ENCODE assay signal across 17 cellular contexts in the genomic region with DNA sequence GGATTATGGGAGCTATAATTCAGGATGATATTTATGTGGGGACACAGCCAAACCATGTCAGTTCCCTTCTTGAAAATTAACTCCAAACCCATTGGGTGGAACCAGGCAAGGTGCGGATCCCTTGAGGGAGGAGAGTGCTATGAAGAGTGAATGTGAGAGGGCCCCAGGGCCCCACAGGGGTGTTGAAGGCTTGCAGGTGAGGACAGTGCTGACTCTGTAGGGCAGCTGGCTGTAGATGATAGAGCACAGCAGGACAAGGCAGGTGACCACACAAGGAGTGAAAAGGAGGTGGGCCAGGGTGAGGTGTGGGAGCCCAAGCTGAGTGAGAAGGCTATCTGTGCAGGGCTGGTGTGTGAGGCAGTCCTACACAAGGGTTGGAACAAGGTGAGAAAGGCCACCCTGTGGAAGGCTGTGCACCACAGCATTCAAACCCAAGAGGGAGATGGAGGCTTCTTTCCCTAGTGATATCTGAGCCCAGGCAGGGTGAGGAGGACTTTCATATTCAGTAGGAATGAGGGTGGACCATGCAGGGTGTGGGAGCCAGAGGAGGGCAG.
DNase-seq lines count a peak whose midpoint lies in the region; ATAC-seq and TF ChIP-seq lines count a peak whose summit lies in the region.
"Had no signal": no experiment of that assay in that cellular context is flagged by ENCODE, and none has a peak within 500 bp of the region (broad histone marks: within the 10 kb centered on the region; RNA-seq: fewer than 3 reads in every experiment).

No MANE protein-coding gene starts in this region.

- no peaks in the 10 kb centered on the region for H3K36me3 Mint-ChIP-seq in activated naive CD8-positive, alpha-beta T cell treated with anti-CD3 and anti-CD28 coated beads, Interleukin-2, amount 50 U/mL, for 24 hours (ENCODE audit: low read depth)
- no peaks in the 10 kb centered on the region for H3K36me3 Mint-ChIP-seq in activated naive CD8-positive, alpha-beta T cell treated with anti-CD3 and anti-CD28 coated beads for 36 hours
- no peaks in the 10 kb centered on the region for H3K36me3 Mint-ChIP-seq in naive thymus-derived CD4-positive, alpha-beta T cell
- H3K36me3 Mint-ChIP-seq in activated CD4-positive, alpha-beta T cell treated with anti-CD3 and anti-CD28 coated beads, Interleukin-2, amount 10 ng/mL, durations not matched to agents 7 days and 5 days (ENCODE audit: low read depth), result no peaks in the 10 kb centered on the region
- H3K36me3 Mint-ChIP-seq: CD4-positive, alpha-beta memory T cell had no signal

- no peak for DNase-seq in activated naive CD8-positive, alpha-beta T cell treated with anti-CD3 and anti-CD28 coated beads, Interleukin-2, amount 50 U/mL, for 24 hours
- no peak for DNase-seq in activated naive CD8-positive, alpha-beta T cell treated with anti-CD3 and anti-CD28 coated beads for 36 hours
- DNase-seq in NCI-H146 treated with DMSO at 0.1 percent for 48 hours (lab: John Stamatoyannopoulos, UW; ENCODE audit: unreplicated experiment) (peak; percentile 87), upper lobe of left lung (no peak), RWPE1 (ENCODE audit: low spot score) (no peak)
- DNase-seq in naive thymus-derived CD4-positive, alpha-beta T cell, result no peak
- no peak for DNase-seq in activated CD4-positive, alpha-beta T cell treated with anti-CD3 and anti-CD28 coated beads, Interleukin-2, amount 10 ng/mL, durations not matched to agents 7 days and 5 days
- DNase-seq: AML-193; CD4-positive, alpha-beta memory T cell; DMS153; DMS79; GDM1 had no signal

- no peak overlapping the region for H3K27ac Mint-ChIP-seq in activated naive CD8-positive, alpha-beta T cell treated with anti-CD3 and anti-CD28 coated beads, Interleukin-2, amount 50 U/mL, for 24 hours
- H3K27ac Mint-ChIP-seq in activated naive CD8-positive, alpha-beta T cell treated with anti-CD3 and anti-CD28 coated beads for 36 hours, result no peak overlapping the region
- no peak overlapping the region for H3K27ac Mint-ChIP-seq in naive thymus-derived CD4-positive, alpha-beta T cell
- no peak overlapping the region for H3K27ac Mint-ChIP-seq in activated CD4-positive, alpha-beta T cell treated with anti-CD3 and anti-CD28 coated beads, Interleukin-2, amount 10 ng/mL, durations not matched to agents 7 days and 5 days
- H3K27ac Mint-ChIP-seq: CD4-positive, alpha-beta memory T cell had no signal

- H3K4me3 ChIP-seq in naive thymus-derived CD4-positive, alpha-beta T cell (ENCODE audit: low read length), result no peak overlapping the region
- no peak overlapping the region for H3K4me3 ChIP-seq in upper lobe of left lung
- H3K4me3 ChIP-seq: A549, HAP-1 had no signal

- no peaks in the 10 kb centered on the region for H3K9me3 Mint-ChIP-seq in activated naive CD8-positive, alpha-beta T cell treated with anti-CD3 and anti-CD28 coated beads, Interleukin-2, amount 50 U/mL, for 24 hours
- no peaks in the 10 kb centered on the region for H3K9me3 Mint-ChIP-seq in activated naive CD8-positive, alpha-beta T cell treated with anti-CD3 and anti-CD28 coated beads for 36 hours
- peaks cover 0 to 4% (median 0%) of the 10 kb centered on the region in 11 donors for H3K9me3 Mint-ChIP-seq in naive thymus-derived CD4-positive, alpha-beta T cell
- no peaks in the 10 kb centered on the region for H3K9me3 Mint-ChIP-seq in activated CD4-positive, alpha-beta T cell treated with anti-CD3 and anti-CD28 coated beads, Interleukin-2, amount 10 ng/mL, durations not matched to agents 7 days and 5 days
- H3K9me3 Mint-ChIP-seq: CD4-positive, alpha-beta memory T cell had no signal

- no peak for TF ChIP-seq POLR2A in upper lobe of left lung (IDR thresholded peaks at IDR 0.05)

- H3K9me3 ChIP-seq in naive thymus-derived CD4-positive, alpha-beta T cell (ENCODE audit: control insufficient read depth in 2 of 3, low read length in 3 of 3), result no peaks in the 10 kb centered on the region
- H3K9me3 ChIP-seq in upper lobe of left lung, result no peaks in the 10 kb centered on the region
- H3K9me3 ChIP-seq: A549, HAP-1 had no signal

- H3K36me3 ChIP-seq in naive thymus-derived CD4-positive, alpha-beta T cell (ENCODE audit: control insufficient read depth in 2 of 3, insufficient read depth in 3 of 3, low read length in 3 of 3), result no peaks in the 10 kb centered on the region
- H3K36me3 ChIP-seq in upper lobe of left lung, result no peaks in the 10 kb centered on the region
- H3K36me3 ChIP-seq: HAP-1 had no signal

- TF ChIP-seq CTCF in upper lobe of left lung (IDR thresholded peaks at IDR 0.05), result no peak
- no peak for TF ChIP-seq CTCF in RWPE1 (conservative IDR thresholded peaks at IDR 0.05; ENCODE audit: low read depth)

- H3K27me3 ChIP-seq in naive thymus-derived CD4-positive, alpha-beta T cell (ENCODE audit: control insufficient read depth in 2 of 2, insufficient read depth in 2 of 2, low read length in 2 of 2), result no peaks in the 10 kb centered on the region
- H3K27me3 ChIP-seq in upper lobe of left lung, result no peaks in the 10 kb centered on the region

- POLR2A ChIA-PET in naive thymus-derived CD4-positive, alpha-beta T cell (lab: Charles Lee), result no interaction called here
- POLR2A ChIA-PET in activated CD4-positive, alpha-beta T cell treated with anti-CD3 and anti-CD28 coated beads, Interleukin-2, amount 10 ng/mL, durations not matched to agents 7 days and 5 days (lab: Charles Lee), result no interaction called here
- POLR2A ChIA-PET in RWPE1 (lab: Yijun Ruan, JAX; ENCODE audit: low non-redundant PET), result no interaction called here

- no peaks in the 10 kb centered on the region for H3K4me1 ChIP-seq in naive thymus-derived CD4-positive, alpha-beta T cell (ENCODE audit: control insufficient read depth in 2 of 2, insufficient read depth in 2 of 2, low read length in 2 of 2)
- no peaks in the 10 kb centered on the region for H3K4me1 ChIP-seq in upper lobe of left lung
- H3K4me1 ChIP-seq: A549, HAP-1 had no signal

- intact Hi-C loops in naive thymus-derived CD4-positive, alpha-beta T cell (cut with micrococcal nuclease), result no loop called here

- no peaks in the 10 kb centered on the region for H3K27me3 Mint-ChIP-seq in activated naive CD8-positive, alpha-beta T cell treated with anti-CD3 and anti-CD28 coated beads, Interleukin-2, amount 50 U/mL, for 24 hours
- H3K27me3 Mint-ChIP-seq in activated naive CD8-positive, alpha-beta T cell treated with anti-CD3 and anti-CD28 coated beads for 36 hours, result no peaks in the 10 kb centered on the region
- peaks cover 0 to 12% (median 5%) of the 10 kb centered on the region in 5 donors for H3K27me3 Mint-ChIP-seq in naive thymus-derived CD4-positive, alpha-beta T cell
- H3K27me3 Mint-ChIP-seq in activated CD4-positive, alpha-beta T cell treated with anti-CD3 and anti-CD28 coated beads, Interleukin-2, amount 10 ng/mL, durations not matched to agents 7 days and 5 days, result no peaks in the 10 kb centered on the region
- H3K27me3 Mint-ChIP-seq: CD4-positive, alpha-beta memory T cell had no signal

- TF ChIP-seq EP300 in upper lobe of left lung (IDR thresholded peaks at IDR 0.05), result no peak

- 90 to 100% methylated on average over 1 of the region's 1 CpG for WGBS in upper lobe of left lung, 2 donors

- no peak overlapping the region for H3K4me3 Mint-ChIP-seq in activated naive CD8-positive, alpha-beta T cell treated with anti-CD3 and anti-CD28 coated beads, Interleukin-2, amount 50 U/mL, for 24 hours
- no peak overlapping the region for H3K4me3 Mint-ChIP-seq in activated naive CD8-positive, alpha-beta T cell treated with anti-CD3 and anti-CD28 coated beads for 36 hours
- H3K4me3 Mint-ChIP-seq in naive thymus-derived CD4-positive, alpha-beta T cell, result no peak overlapping the region
- H3K4me3 Mint-ChIP-seq in activated CD4-positive, alpha-beta T cell treated with anti-CD3 and anti-CD28 coated beads, Interleukin-2, amount 10 ng/mL, durations not matched to agents 7 days and 5 days, result no peak overlapping the region
- H3K4me3 Mint-ChIP-seq: CD4-positive, alpha-beta memory T cell had no signal

- CTCF ChIA-PET in naive thymus-derived CD4-positive, alpha-beta T cell (lab: Charles Lee), result no interaction called here
- CTCF ChIA-PET in activated CD4-positive, alpha-beta T cell treated with anti-CD3 and anti-CD28 coated beads, Interleukin-2, amount 10 ng/mL, durations not matched to agents 7 days and 5 days (lab: Charles Lee), result no interaction called here
- CTCF ChIA-PET in RWPE1 (lab: Yijun Ruan, JAX), result no interaction called here

- no peaks in the 10 kb centered on the region for H3K4me1 Mint-ChIP-seq in activated naive CD8-positive, alpha-beta T cell treated with anti-CD3 and anti-CD28 coated beads, Interleukin-2, amount 50 U/mL, for 24 hours
- no peaks in the 10 kb centered on the region for H3K4me1 Mint-ChIP-seq in activated naive CD8-positive, alpha-beta T cell treated with anti-CD3 and anti-CD28 coated beads for 36 hours
- no peaks in the 10 kb centered on the region for H3K4me1 Mint-ChIP-seq in naive thymus-derived CD4-positive, alpha-beta T cell
- no peaks in the 10 kb centered on the region for H3K4me1 Mint-ChIP-seq in activated CD4-positive, alpha-beta T cell treated with anti-CD3 and anti-CD28 coated beads, Interleukin-2, amount 10 ng/mL, durations not matched to agents 7 days and 5 days
- H3K4me1 Mint-ChIP-seq: CD4-positive, alpha-beta memory T cell had no signal

- H3K27ac ChIP-seq in naive thymus-derived CD4-positive, alpha-beta T cell (ENCODE audit: low read depth, low read length), result no peak overlapping the region
- no peak overlapping the region for H3K27ac ChIP-seq in upper lobe of left lung
- no peak overlapping the region for H3K27ac ChIP-seq in RWPE1
- H3K27ac ChIP-seq: 22Rv1, A549, C4-2B had no signal

- peak; percentile 36 for ATAC-seq in activated naive CD8-positive, alpha-beta T cell treated with anti-CD3 and anti-CD28 coated beads, Interleukin-2, amount 50 U/mL, for 24 hours
- peak; percentile 26 for ATAC-seq in naive thymus-derived CD4-positive, alpha-beta T cell
- ATAC-seq in upper lobe of left lung (ENCODE audit: low FRiP score in 2 of 2), result peak; percentile 17 to 51
- no peak for ATAC-seq in GM18520 (IDR thresholded peaks at IDR 0.05; ENCODE audit: unreplicated experiment)
- ATAC-seq: A549 had no signal
